11 cellular contexts compared by ENCODE assay signal in genomic region chr11:73330569-73331093, GRCh38. TPM values are rescaled to one million over a fixed set of nuclear protein-coding genes. Genes with fewer than 3 reads are reported as not detected.
DNase-seq lines count a peak whose midpoint lies in the region; ATAC-seq and TF ChIP-seq lines count a peak whose summit lies in the region.
"Had no signal": no experiment of that assay in that cellular context is flagged by ENCODE, and none has a peak within 500 bp of the region (broad histone marks: within the 10 kb centered on the region; RNA-seq: fewer than 3 reads in every experiment).

No MANE protein-coding gene starts in this region.

- ATAC-seq in GM19452 (IDR thresholded peaks at IDR 0.05; ENCODE audit: unreplicated experiment), result no peak
- ATAC-seq: activated naive CD8-positive, alpha-beta T cell treated with anti-CD3 and anti-CD28 coated beads, Interleukin-2, amount 50 U/mL, for 24 hours had no signal

- TF ChIP-seq CTCF in mesothelial cell of epicardium (IDR thresholded peaks at IDR 0.05; ENCODE audit: unreplicated experiment), result no peak

- peaks cover 1% of the 10 kb centered on the region for H3K36me3 Mint-ChIP-seq in mesothelial cell of epicardium

- peaks cover 78% of the 10 kb centered on the region for H3K4me1 Mint-ChIP-seq in mesothelial cell of epicardium

- H3K27ac Mint-ChIP-seq in mesothelial cell of epicardium, result peak overlapping the region; percentile 91
- H3K27ac Mint-ChIP-seq: activated naive CD8-positive, alpha-beta T cell treated with anti-CD3 and anti-CD28 coated beads, Interleukin-2, amount 50 U/mL, for 24 hours had no signal

- intact Hi-C loops in posterior cingulate gyrus (cut with DNase I), result no loop called here

- no peaks in the 10 kb centered on the region for H3K27me3 Mint-ChIP-seq in mesothelial cell of epicardium (ENCODE audit: low read depth)
- H3K27me3 Mint-ChIP-seq: activated naive CD8-positive, alpha-beta T cell treated with anti-CD3 and anti-CD28 coated beads, Interleukin-2, amount 50 U/mL, for 24 hours had no signal

- H3K4me3 Mint-ChIP-seq in mesothelial cell of epicardium, result no peak overlapping the region
- H3K4me3 Mint-ChIP-seq: activated naive CD8-positive, alpha-beta T cell treated with anti-CD3 and anti-CD28 coated beads, Interleukin-2, amount 50 U/mL, for 24 hours had no signal

- no peaks in the 10 kb centered on the region for H3K9me3 Mint-ChIP-seq in mesothelial cell of epicardium
- H3K9me3 Mint-ChIP-seq: activated naive CD8-positive, alpha-beta T cell treated with anti-CD3 and anti-CD28 coated beads, Interleukin-2, amount 50 U/mL, for 24 hours had no signal

- in situ Hi-C loops in ACHN (cut with HindIII; ENCODE audit: low pct_ligation_motif_present, low pct_unique_long_range_greater_than_20kb, low sequenced_read_pairs), result no loop called here

- DNase-seq in ACHN, result peak; percentile 66
- DNase-seq in HuH-7 (ENCODE audit: low spot score), result peak; percentile 73
- no peak for DNase-seq in mesothelial cell of epicardium (ENCODE audit: low spot score in 2 of 2, unreplicated experiment in 2 of 2)
- DNase-seq in NCI-H345 (lab: John Stamatoyannopoulos, UW), result no peak
- DNase-seq in effector CD8-positive, alpha-beta T cell (lab: John Stamatoyannopoulos, UW), result no peak
- no peak for DNase-seq in posterior cingulate gyrus
- DNase-seq: activated naive CD8-positive, alpha-beta T cell treated with anti-CD3 and anti-CD28 coated beads, Interleukin-2, amount 50 U/mL, for 24 hours; retina had no signal

- H3K27ac ChIP-seq in cingulate gyrus (ENCODE audit: low read depth, low read length), result peak overlapping the region; percentile 55
- H3K27ac ChIP-seq: SJCRH30 had no signal

RNA-seq across cellular contexts. Expression of gene ARHGEF17, which starts 22.6 kb away (rescaled TPM):
- 136 to 150 TPM (median 140 TPM) in 3 replicates for total RNA-seq in mesothelial cell of epicardium

RNA-seq across cellular contexts. Expression of gene RELT, which starts 45.6 kb away (rescaled TPM):
- total RNA-seq in mesothelial cell of epicardium, result 5.1 to 5.4 TPM (median 5.3 TPM) in 3 replicates

RNA-seq across cellular contexts. Expression of gene P2RY6, which starts 58.5 kb away (rescaled TPM):
- 0.36 to 0.51 TPM (median 0.45 TPM) in 3 replicates for total RNA-seq in mesothelial cell of epicardium
- total RNA-seq: SJCRH30 had no signal

Comparison
In these comparisons a context has a peak if more than half of its experiments do, and no peak if none do; other contexts are left out.
1. DNase-seq: peak in ACHN (single experiment) and HuH-7 (single experiment); none in mesothelial cell of epicardium (0 of 2), NCI-H345 (single experiment), effector CD8-positive, alpha-beta T cell (single experiment) and posterior cingulate gyrus (0 of 10).